Comparison of ENCODE assay signal across 8 cellular contexts in genomic region chr3:111072016-111072891, GRCh38. TPM values are rescaled to one million over a fixed set of nuclear protein-coding genes. Genes with fewer than 3 reads are reported as not detected.
DNase-seq lines count a peak whose midpoint lies in the region; ATAC-seq, FAIRE-seq and TF ChIP-seq lines count a peak whose summit lies in the region.

No MANE protein-coding gene starts in this region.

- no peaks in the 10 kb centered on the region for H3K9me2 ChIP-seq in PC-9 (ENCODE audit: insufficient read depth)

- H3K27me3 Mint-ChIP-seq in astrocyte (ENCODE audit: low read depth, unreplicated experiment), result no peaks in the 10 kb centered on the region

- POLR2A ChIA-PET in PC-9 (lab: Charles Lee; ENCODE audit: unreplicated experiment), result interaction anchor here (0.6 kb wide), 3 partner anchors 45 to 591 kb away, joined by 3 to 5 read pairs (median 3); no protein-coding TSS in a partner anchor

- H3K36me3 ChIP-seq in PC-9 (ENCODE audit: low read depth) (no peaks in the 10 kb centered on the region), astrocyte (ENCODE audit: insufficient read depth, low read length) (no peaks in the 10 kb centered on the region), skeletal muscle satellite cell (ENCODE audit: insufficient read depth, low read length) (no peaks in the 10 kb centered on the region)

- peaks cover 31% of the 10 kb centered on the region for H3K27me3 ChIP-seq in PC-9 (ENCODE audit: insufficient read depth, low read depth)
- H3K27me3 ChIP-seq in astrocyte (ENCODE audit: insufficient read depth, low read length), result no peaks in the 10 kb centered on the region
- H3K27me3 ChIP-seq in skeletal muscle satellite cell (ENCODE audit: control insufficient read depth, insufficient read depth, low read length), result no peaks in the 10 kb centered on the region

- H3K27ac Mint-ChIP-seq in astrocyte (ENCODE audit: unreplicated experiment), result peak overlapping the region; percentile 88

- H4K20me1 ChIP-seq in PC-9 (ENCODE audit: insufficient read depth) (no peaks in the 10 kb centered on the region), astrocyte (ENCODE audit: insufficient read depth, low read length) (peaks cover 33% of the 10 kb centered on the region)

- peak overlapping the region; percentile 50 for H3K4me3 ChIP-seq in GM08714 (ENCODE audit: low read length)
- H3K4me3 ChIP-seq in PC-9, result peak overlapping the region; percentile 50
- peak overlapping the region; percentile 95 for H3K4me3 ChIP-seq in astrocyte (ENCODE audit: insufficient read depth, low read depth, low read length)
- H3K4me3 ChIP-seq in skeletal muscle satellite cell (ENCODE audit: low read length), result peak overlapping the region; percentile 86

- DNase-seq in PC-9 (peak in 1 of 2 experiments; percentile 53), astrocyte (ENCODE audit: low read depth) (peak; percentile 22), iPS-NIHi7 (ENCODE audit: extremely low spot score) (peak; percentile 18), mesenteric fat pad (ENCODE audit: low spot score) (no peak)

- H3K27ac ChIP-seq in PC-9 (no peak overlapping the region), astrocyte (ENCODE audit: low read depth, low read length) (peak overlapping the region; percentile 84)

- H3K9ac ChIP-seq in astrocyte (ENCODE audit: low read length) (peak overlapping the region; percentile 94), skeletal muscle satellite cell (ENCODE audit: low read depth, low read length) (peak overlapping the region; percentile 93)

- H3K4me1 Mint-ChIP-seq in astrocyte (ENCODE audit: low read depth, unreplicated experiment), result peaks cover 11% of the 10 kb centered on the region

- no peak for FAIRE-seq in astrocyte (lab: Jason Lieb, UNC)

- intact Hi-C loops in PC-9 (cut with micrococcal nuclease; ENCODE audit: unreplicated experiment), result loop anchor here (5.0 to 10.0 kb wide), 7 partner anchors 257 to 1797 kb away; no protein-coding TSS in a partner anchor

- BruUV-seq in PC-9 (replicated peaks; lab: Mats Ljungman, UMichigan), result no TSS peak

- H3F3A ChIP-seq in PC-9 (ENCODE audit: insufficient read depth, low read depth), result no peaks in the 10 kb centered on the region

- H2AFZ ChIP-seq in PC-9 (peak overlapping the region; percentile 79), astrocyte (ENCODE audit: low read depth, low read length) (peak overlapping the region; percentile 79)

- H3K36me3 Mint-ChIP-seq in astrocyte (ENCODE audit: low read depth, unreplicated experiment), result no peaks in the 10 kb centered on the region

- CTCF ChIA-PET in PC-9 (lab: Charles Lee), result no interaction called here

- H3K4me3 Mint-ChIP-seq in astrocyte (ENCODE audit: unreplicated experiment), result peak overlapping the region; percentile 94

- H3K4me2 ChIP-seq in PC-9, result peak overlapping the region; percentile 84
- H3K4me2 ChIP-seq in astrocyte (ENCODE audit: low read length), result peak overlapping the region; percentile 95
- H3K4me2 ChIP-seq in skeletal muscle satellite cell (ENCODE audit: low read length), result peak overlapping the region; percentile 90

- TF ChIP-seq CTCF in PC-9 (conservative IDR thresholded peaks at IDR 0.05) (no peak), astrocyte (IDR thresholded peaks at IDR 0.05; ENCODE audit: insufficient read depth, low read depth, low read length) (no peak)

- H3K9me3 ChIP-seq in PC-9 (ENCODE audit: insufficient read depth, low read depth), result no peaks in the 10 kb centered on the region
- no peaks in the 10 kb centered on the region for H3K9me3 ChIP-seq in astrocyte (ENCODE audit: insufficient read depth, low read depth, low read length)
- H3K9me3 ChIP-seq in skeletal muscle satellite cell (replicated peaks; ENCODE audit: low read length), result no peaks in the 10 kb centered on the region

- ATAC-seq in HG02571 (IDR thresholded peaks at IDR 0.05; ENCODE audit: unreplicated experiment) (peak; percentile 23), HG03378 (IDR thresholded peaks at IDR 0.05; ENCODE audit: unreplicated experiment) (no peak)

- H3K4me1 ChIP-seq in PC-9 (replicated peaks; ENCODE audit: insufficient read depth), result peaks cover 18% of the 10 kb centered on the region
- H3K4me1 ChIP-seq in astrocyte (ENCODE audit: insufficient read depth, low read length), result peaks cover 14% of the 10 kb centered on the region
- peaks cover 22% of the 10 kb centered on the region for H3K4me1 ChIP-seq in skeletal muscle satellite cell (ENCODE audit: control insufficient read depth, insufficient read depth, low read length)

- H3K9me3 Mint-ChIP-seq in astrocyte (ENCODE audit: unreplicated experiment), result peaks cover 1% of the 10 kb centered on the region

- H3K79me2 ChIP-seq in PC-9 (ENCODE audit: low read depth) (no peaks in the 10 kb centered on the region), astrocyte (ENCODE audit: insufficient read depth, low read length) (peaks cover 65% of the 10 kb centered on the region)

RNA-seq across cellular contexts. Expression of gene NECTIN3, which starts 0.6 kb away (rescaled TPM):
- total RNA-seq in PC-9 (2021) (11.9 and 14.0 TPM in 2 replicates), astrocyte (56.3 and 67.1 TPM in 2 replicates), mesenteric fat pad (19.8 TPM)
- 56.5 and 70.3 TPM in 2 replicates for total RNA-seq in skeletal muscle satellite cell (2012; rRNA removed)
